ENCODE assay signal across 9 cellular contexts in the genomic region with DNA sequence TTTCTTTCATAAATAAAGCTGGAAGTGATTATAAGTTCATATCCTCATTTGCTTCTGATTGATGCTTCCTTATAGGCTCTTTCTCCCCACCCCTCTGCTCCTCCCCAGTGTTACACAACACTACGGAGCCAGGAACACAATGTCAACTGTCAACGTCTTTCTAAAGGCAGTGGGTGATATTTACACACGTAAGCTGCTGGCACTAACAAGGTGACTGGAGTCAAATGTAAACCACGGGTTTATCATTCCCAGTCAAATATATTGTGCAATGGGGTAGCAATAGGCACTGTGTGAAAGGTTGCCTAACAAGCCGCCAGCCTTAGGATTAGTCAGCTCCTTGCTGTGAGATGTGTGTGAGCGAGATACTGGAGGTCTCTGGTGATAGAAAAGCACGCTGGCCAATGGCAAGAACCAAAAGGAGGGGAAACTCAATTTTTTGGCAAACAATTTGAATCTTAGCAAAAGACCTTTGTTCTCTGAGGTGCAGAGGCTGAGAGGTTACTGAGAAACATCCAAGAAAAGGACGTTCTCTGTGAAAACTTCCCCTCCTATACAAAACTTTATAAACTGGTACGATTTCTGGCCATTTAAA. TPM values are rescaled to one million over a fixed set of nuclear protein-coding genes. Genes with fewer than 3 reads are reported as not detected.
DNase-seq lines count a peak whose midpoint lies in the region; ATAC-seq, FAIRE-seq and TF ChIP-seq lines count a peak whose summit lies in the region.
"Had no signal": no experiment of that assay in that cellular context is flagged by ENCODE, and none has a peak within 500 bp of the region (broad histone marks: within the 10 kb centered on the region; RNA-seq: fewer than 3 reads in every experiment).

No MANE protein-coding gene starts in this region.

- peak overlapping the region; percentile 57 to 83 (median 76) for H3K27ac ChIP-seq in right lobe of liver
- no peak overlapping the region for H3K27ac ChIP-seq in aorta (ENCODE audit: low read depth in 1 of 2, low read length in 2 of 2)

- no peaks in the 10 kb centered on the region for H3K36me3 ChIP-seq in right lobe of liver
- no peaks in the 10 kb centered on the region for H3K36me3 ChIP-seq in aorta (ENCODE audit: control insufficient read depth in 1 of 2, insufficient read depth in 2 of 2, low read length in 1 of 2)

- H3K4me3 ChIP-seq in right lobe of liver: peak overlapping the region in 1 of 3 donors; percentile 5
- H3K4me3 ChIP-seq in aorta (ENCODE audit: low read length in 2 of 2): no peak overlapping the region

- no peak for DNase-seq in GM12891 (ENCODE audit: insufficient read length, low spot score)
- DNase-seq in NCI-H69 (lab: John Stamatoyannopoulos, UW): peak; percentile 92
- peak; percentile 55 to 90 (median 76) for DNase-seq in right lobe of liver
- DNase-seq in aorta: peak in 1 of 2 donors; percentile 53

- TF ChIP-seq POLR2A in GM12891 (IDR thresholded peaks at IDR 0.05; ENCODE audit: low read depth, low read length) (no peak), right lobe of liver (IDR thresholded peaks at IDR 0.05) (peak; percentile 55)

- WGBS in right lobe of liver (ENCODE audit: insufficient coverage, low coverage, low lambda C conversion rate, missing lambda C conversion rate): 4% methylated on average over 9 of the region's 9 CpGs
- WGBS in aorta, 2 donors: 42 to 48% methylated on average over 9 of the region's 9 CpGs

- no peak for TF ChIP-seq CTCF in right lobe of liver (IDR thresholded peaks at IDR 0.05)

- H3K9me3 ChIP-seq in right lobe of liver (no peaks in the 10 kb centered on the region), aorta (ENCODE audit: control insufficient read depth, low read length) (no peaks in the 10 kb centered on the region)

- H3K4me1 ChIP-seq in right lobe of liver (peaks cover 0 to 33% (median 7%) of the 10 kb centered on the region in 4 donors), aorta (ENCODE audit: control insufficient read depth in 1 of 2, insufficient read depth in 2 of 2, low read length in 2 of 2) (no peaks in the 10 kb centered on the region)

- H3K27me3 ChIP-seq in right lobe of liver (no peaks in the 10 kb centered on the region), aorta (ENCODE audit: control insufficient read depth in 1 of 2, insufficient read depth in 2 of 2, low read length in 1 of 2) (no peaks in the 10 kb centered on the region)

- ATAC-seq in right lobe of liver (peak; percentile 90 to 97 (median 94)), aorta (ENCODE audit: low FRiP score) (peak; percentile 89), GM21825 (IDR thresholded peaks at IDR 0.05; ENCODE audit: unreplicated experiment) (no peak), HG03439 (IDR thresholded peaks at IDR 0.05; ENCODE audit: unreplicated experiment) (no peak), GM21786 (IDR thresholded peaks at IDR 0.05; ENCODE audit: unreplicated experiment) (no peak)
- ATAC-seq: T-cell had no signal

- FAIRE-seq in GM12891 (lab: Jason Lieb, UNC): peak; percentile 54
- FAIRE-seq in colon (lab: Jason Lieb, UNC): peak; percentile 43

- intact Hi-C loops in right lobe of liver (cut with DNase I) (no loop called here), aorta (cut with DNase I) (no loop called here)

TF ChIP-seq in GM12891, 5 proteins besides CTCF, POLR2A, EP300 and RAD21:
- no peak for TF ChIP-seq TAF1 (IDR thresholded peaks at IDR 0.05; ENCODE audit: low read depth, low read length)
- TF ChIP-seq POU2F2 (IDR thresholded peaks at IDR 0.05; ENCODE audit: low read depth, low read length): no peak

RNA-seq across cellular contexts. Expression of gene HECTD1, which starts 22.1 kb away (rescaled TPM):
- polyA plus RNA-seq in GM12891 (2012; ENCODE audit: low read depth, missing spikeins): 33.9 TPM
- total RNA-seq in right lobe of liver: 100 to 1,000 TPM in 5 of 6 experiments, 10 to 100 TPM in 1; 77.2 to 167 (median 119) TPM
- 100 to 1,000 TPM; 137 to 164 TPM for total RNA-seq in aorta
- 10 to 100 TPM; 23.5 to 47.6 TPM for polyA plus RNA-seq in aorta

Comparison
In these comparisons a context has a peak if more than half of its experiments do, and no peak if none do; other contexts are left out.
1. ATAC-seq: peak in right lobe of liver (4 of 4) and aorta (single experiment); none in GM21825 (single experiment), HG03439 (single experiment) and GM21786 (single experiment).
2. H3K27ac ChIP-seq: peak in right lobe of liver (3 of 3); none in aorta (0 of 2).